In genomic region chr10:131242007-131242406, GRCh38 we compare ENCODE assay signal across 10 cellular contexts.
DNase-seq lines count a peak whose midpoint lies in the region; ATAC-seq and TF ChIP-seq lines count a peak whose summit lies in the region.
"Had no signal": no experiment of that assay in that cellular context is flagged by ENCODE, and none has a peak within 500 bp of the region (broad histone marks: within the 10 kb centered on the region; RNA-seq: fewer than 3 reads in every experiment).

No MANE protein-coding gene starts in this region.

- peak; percentile 55 for DNase-seq in NCI-H1436 (lab: John Stamatoyannopoulos, UW)
- no peak for DNase-seq in NCI-H1436 treated with DMSO at 0.1 percent for 48 hours (lab: John Stamatoyannopoulos, UW)
- DNase-seq in HT1080 (ENCODE audit: low read depth): peak; percentile 17
- DNase-seq in WTC11 (ENCODE audit: low spot score): peak; percentile 35
- DNase-seq: activated naive CD4-positive, alpha-beta T cell treated with Interleukin-2 at 50 U/mL for 16 hours; midbrain had no signal

- CTCF ChIA-PET in WTC11 (lab: Charles Lee): interaction anchor here (1.0 to 1.3 kb wide), 3 partner anchors 9 to 212 kb away, joined by 3 to 4 read pairs (median 3); no protein-coding TSS in a partner anchor

- H3K27ac Mint-ChIP-seq in WTC11: no peak overlapping the region
- H3K27ac Mint-ChIP-seq in nephron: no peak overlapping the region

- H3K36me3 Mint-ChIP-seq in WTC11: peaks cover 51% of the 10 kb centered on the region
- H3K36me3 Mint-ChIP-seq in nephron (ENCODE audit: low read depth): no peaks in the 10 kb centered on the region

- ATAC-seq in WTC11 (0 out of 2 replicates have a peak, but pooled peaks have one; percentile 32), GM18909 (IDR thresholded peaks at IDR 0.05; ENCODE audit: poor library complexity, unreplicated experiment) (no peak), HG02571 (IDR thresholded peaks at IDR 0.05; ENCODE audit: unreplicated experiment) (no peak), GM18520 (IDR thresholded peaks at IDR 0.05; ENCODE audit: unreplicated experiment) (no peak)

- peaks cover 8% of the 10 kb centered on the region for H3K27me3 Mint-ChIP-seq in WTC11 (ENCODE audit: low read depth)
- H3K27me3 Mint-ChIP-seq in nephron (ENCODE audit: low read depth): peaks cover 43% of the 10 kb centered on the region

- H3K9me3 Mint-ChIP-seq in WTC11 (peaks cover 47% of the 10 kb centered on the region), nephron (no peaks in the 10 kb centered on the region)

- H3K4me1 Mint-ChIP-seq in WTC11 (no peaks in the 10 kb centered on the region), nephron (peaks cover 12% of the 10 kb centered on the region)

- no peak overlapping the region for H3K4me3 Mint-ChIP-seq in WTC11
- H3K4me3 Mint-ChIP-seq in nephron: no peak overlapping the region

- POLR2A ChIA-PET in WTC11 (lab: Charles Lee): no interaction called here

- TF ChIP-seq CTCF in WTC11 (IDR thresholded peaks at IDR 0.05) (no peak), nephron (IDR thresholded peaks at IDR 0.05; ENCODE audit: unreplicated experiment in 3 of 3) (peak; percentile 41 to 65 (median 57))

TF ChIP-seq in WTC11, 78 proteins besides CTCF, POLR2A, EP300 and RAD21:
- no peak for TF ChIP-seq AR (CRISPR knock-in tag; IDR thresholded peaks at IDR 0.05)
- no peak for TF ChIP-seq OVOL2 (CRISPR knock-in tag; IDR thresholded peaks at IDR 0.05; ENCODE audit: borderline replicate concordance)
- no peak for TF ChIP-seq ZNF232 (CRISPR knock-in tag; IDR thresholded peaks at IDR 0.05)
- TF ChIP-seq, protein P1, sequence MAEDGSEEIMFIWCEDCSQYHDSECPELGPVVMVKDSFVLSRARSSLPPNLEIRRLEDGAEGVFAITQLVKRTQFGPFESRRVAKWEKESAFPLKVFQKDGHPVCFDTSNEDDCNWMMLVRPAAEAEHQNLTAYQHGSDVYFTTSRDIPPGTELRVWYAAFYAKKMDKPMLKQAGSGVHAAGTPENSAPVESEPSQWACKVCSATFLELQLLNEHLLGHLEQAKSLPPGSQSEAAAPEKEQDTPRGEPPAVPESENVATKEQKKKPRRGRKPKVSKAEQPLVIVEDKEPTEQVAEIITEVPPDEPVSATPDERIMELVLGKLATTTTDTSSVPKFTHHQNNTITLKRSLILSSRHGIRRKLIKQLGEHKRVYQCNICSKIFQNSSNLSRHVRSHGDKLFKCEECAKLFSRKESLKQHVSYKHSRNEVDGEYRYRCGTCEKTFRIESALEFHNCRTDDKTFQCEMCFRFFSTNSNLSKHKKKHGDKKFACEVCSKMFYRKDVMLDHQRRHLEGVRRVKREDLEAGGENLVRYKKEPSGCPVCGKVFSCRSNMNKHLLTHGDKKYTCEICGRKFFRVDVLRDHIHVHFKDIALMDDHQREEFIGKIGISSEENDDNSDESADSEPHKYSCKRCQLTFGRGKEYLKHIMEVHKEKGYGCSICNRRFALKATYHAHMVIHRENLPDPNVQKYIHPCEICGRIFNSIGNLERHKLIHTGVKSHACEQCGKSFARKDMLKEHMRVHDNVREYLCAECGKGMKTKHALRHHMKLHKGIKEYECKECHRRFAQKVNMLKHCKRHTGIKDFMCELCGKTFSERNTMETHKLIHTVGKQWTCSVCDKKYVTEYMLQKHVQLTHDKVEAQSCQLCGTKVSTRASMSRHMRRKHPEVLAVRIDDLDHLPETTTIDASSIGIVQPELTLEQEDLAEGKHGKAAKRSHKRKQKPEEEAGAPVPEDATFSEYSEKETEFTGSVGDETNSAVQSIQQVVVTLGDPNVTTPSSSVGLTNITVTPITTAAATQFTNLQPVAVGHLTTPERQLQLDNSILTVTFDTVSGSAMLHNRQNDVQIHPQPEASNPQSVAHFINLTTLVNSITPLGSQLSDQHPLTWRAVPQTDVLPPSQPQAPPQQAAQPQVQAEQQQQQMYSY (CRISPR knock-in tag; IDR thresholded peaks at IDR 0.05): no peak
- TF ChIP-seq E2F4 (CRISPR knock-in tag; IDR thresholded peaks at IDR 0.05; ENCODE audit: borderline replicate concordance, low read depth): no peak
- no peak for TF ChIP-seq GTF2I (CRISPR knock-in tag; conservative IDR thresholded peaks at IDR 0.05)
- TF ChIP-seq, protein P2, sequence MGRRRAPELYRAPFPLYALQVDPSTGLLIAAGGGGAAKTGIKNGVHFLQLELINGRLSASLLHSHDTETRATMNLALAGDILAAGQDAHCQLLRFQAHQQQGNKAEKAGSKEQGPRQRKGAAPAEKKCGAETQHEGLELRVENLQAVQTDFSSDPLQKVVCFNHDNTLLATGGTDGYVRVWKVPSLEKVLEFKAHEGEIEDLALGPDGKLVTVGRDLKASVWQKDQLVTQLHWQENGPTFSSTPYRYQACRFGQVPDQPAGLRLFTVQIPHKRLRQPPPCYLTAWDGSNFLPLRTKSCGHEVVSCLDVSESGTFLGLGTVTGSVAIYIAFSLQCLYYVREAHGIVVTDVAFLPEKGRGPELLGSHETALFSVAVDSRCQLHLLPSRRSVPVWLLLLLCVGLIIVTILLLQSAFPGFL (CRISPR knock-in tag; IDR thresholded peaks at IDR 0.05; ENCODE audit: borderline replicate concordance): no peak
- TF ChIP-seq KAT7 (CRISPR knock-in tag; IDR thresholded peaks at IDR 0.05; ENCODE audit: borderline replicate concordance): no peak
- no peak for TF ChIP-seq RORB (CRISPR knock-in tag; IDR thresholded peaks at IDR 0.05)
- TF ChIP-seq, protein P3, sequence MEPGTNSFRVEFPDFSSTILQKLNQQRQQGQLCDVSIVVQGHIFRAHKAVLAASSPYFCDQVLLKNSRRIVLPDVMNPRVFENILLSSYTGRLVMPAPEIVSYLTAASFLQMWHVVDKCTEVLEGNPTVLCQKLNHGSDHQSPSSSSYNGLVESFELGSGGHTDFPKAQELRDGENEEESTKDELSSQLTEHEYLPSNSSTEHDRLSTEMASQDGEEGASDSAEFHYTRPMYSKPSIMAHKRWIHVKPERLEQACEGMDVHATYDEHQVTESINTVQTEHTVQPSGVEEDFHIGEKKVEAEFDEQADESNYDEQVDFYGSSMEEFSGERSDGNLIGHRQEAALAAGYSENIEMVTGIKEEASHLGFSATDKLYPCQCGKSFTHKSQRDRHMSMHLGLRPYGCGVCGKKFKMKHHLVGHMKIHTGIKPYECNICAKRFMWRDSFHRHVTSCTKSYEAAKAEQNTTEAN (CRISPR knock-in tag; IDR thresholded peaks at IDR 0.05): no peak
- no peak for TF ChIP-seq RELA (CRISPR knock-in tag; IDR thresholded peaks at IDR 0.05; ENCODE audit: borderline replicate concordance)
